8 cellular contexts compared by ENCODE assay signal in the genomic region with DNA sequence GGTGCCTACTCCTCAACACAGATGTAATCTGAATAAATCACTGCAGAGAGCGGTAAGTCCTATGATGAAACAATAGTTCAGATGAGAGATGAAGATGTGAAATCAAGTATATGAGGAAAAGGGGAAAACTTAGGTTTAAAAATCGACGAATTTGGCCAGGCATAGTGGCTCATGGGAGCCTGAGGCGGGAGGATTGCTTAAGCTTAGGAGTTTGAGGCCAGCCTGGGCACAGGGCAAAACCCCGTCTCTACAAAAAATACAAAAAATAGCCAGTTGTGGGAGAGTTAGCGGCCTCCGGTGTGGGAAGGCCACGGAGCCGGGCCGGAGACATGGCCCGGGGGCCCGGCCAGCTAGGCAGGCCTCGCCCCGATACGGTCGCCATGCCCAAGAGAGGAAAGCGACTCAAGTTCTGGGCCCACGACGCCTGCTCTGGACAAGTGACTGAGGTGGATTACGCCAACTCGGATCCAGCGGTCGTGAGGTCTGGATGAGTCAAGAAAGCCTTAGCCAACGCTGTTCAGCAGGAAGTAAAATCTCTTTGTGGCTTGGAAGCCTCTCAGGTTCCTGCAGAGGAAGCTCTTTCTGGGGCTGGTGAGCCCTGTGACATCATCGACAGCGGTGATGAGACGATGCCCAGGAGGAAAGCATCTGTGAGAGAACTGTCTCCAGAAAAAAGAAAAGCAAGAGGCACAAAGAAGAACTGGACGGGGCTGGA.
DNase-seq lines count a peak whose midpoint lies in the region; ATAC-seq and TF ChIP-seq lines count a peak whose summit lies in the region.
"Had no signal": no experiment of that assay in that cellular context is flagged by ENCODE, and none has a peak within 500 bp of the region (broad histone marks: within the 10 kb centered on the region; RNA-seq: fewer than 3 reads in every experiment).

No MANE protein-coding gene starts in this region.

- H3K9ac ChIP-seq in skeletal muscle satellite cell (ENCODE audit: low read depth, low read length) (no peak overlapping the region), mesenchymal stem cell (ENCODE audit: low read length) (no peak overlapping the region)

- no peak overlapping the region for H3K23ac ChIP-seq in mesenchymal stem cell (ENCODE audit: low read length in 2 of 2)

- H4K8ac ChIP-seq in mesenchymal stem cell (ENCODE audit: low read length) = no peak overlapping the region

- H2BK5ac ChIP-seq in mesenchymal stem cell (ENCODE audit: low read depth, low read length, poor library complexity, severe bottlenecking) = no peak overlapping the region

- TF ChIP-seq CTCF in HFFc6 (IDR thresholded peaks at IDR 0.05) = no peak
- no peak for TF ChIP-seq CTCF in choroid plexus epithelial cell (conservative IDR thresholded peaks at IDR 0.05; ENCODE audit: low read depth, low read length)

- no peak for ATAC-seq in HG02588 (IDR thresholded peaks at IDR 0.05; ENCODE audit: unreplicated experiment)
- ATAC-seq: WTC11 had no signal

- H2BK12ac ChIP-seq in mesenchymal stem cell (ENCODE audit: low read length in 2 of 2) = no peak overlapping the region

- peak overlapping the region; percentile 62; the same call in 1 of the 2 replicates for H3K4me3 Mint-ChIP-seq in HFFc6
- H3K4me3 Mint-ChIP-seq: WTC11 had no signal

- peak overlapping the region; percentile 72 for H3K27ac Mint-ChIP-seq in HFFc6
- H3K27ac Mint-ChIP-seq: WTC11 had no signal

- H3K4me1 ChIP-seq in skeletal muscle satellite cell (ENCODE audit: control insufficient read depth, insufficient read depth, low read length) = peaks cover 16% of the 10 kb centered on the region
- H3K4me1 ChIP-seq in mesenchymal stem cell (ENCODE audit: control insufficient read depth, insufficient read depth, low read depth, low read length) = no peaks in the 10 kb centered on the region

- no peak overlapping the region for H2BK15ac ChIP-seq in mesenchymal stem cell (ENCODE audit: low read depth, poor library complexity, severe bottlenecking)

- H3K18ac ChIP-seq in mesenchymal stem cell (ENCODE audit: low read depth in 1 of 2, low read length in 2 of 2) = no peak overlapping the region

- peaks cover 2% of the 10 kb centered on the region for H3K27me3 ChIP-seq in skeletal muscle satellite cell (ENCODE audit: control insufficient read depth, insufficient read depth, low read length)
- no peaks in the 10 kb centered on the region for H3K27me3 ChIP-seq in mesenchymal stem cell (ENCODE audit: control insufficient read depth in 1 of 2, insufficient read depth in 1 of 2, low read length in 2 of 2)

- H3K14ac ChIP-seq in mesenchymal stem cell (ENCODE audit: low read length in 2 of 2) = no peak overlapping the region

- H3K9me3 ChIP-seq in skeletal muscle satellite cell (replicated peaks; ENCODE audit: low read length) (no peaks in the 10 kb centered on the region), mesenchymal stem cell (ENCODE audit: control insufficient read depth, low read length) (no peaks in the 10 kb centered on the region)

- peaks cover 39% of the 10 kb centered on the region for H3K4me1 Mint-ChIP-seq in HFFc6 (ENCODE audit: low read depth)
- H3K4me1 Mint-ChIP-seq: WTC11 had no signal

- H3K27ac ChIP-seq in mesenchymal stem cell (ENCODE audit: low read length, poor library complexity, severe bottlenecking) = no peak overlapping the region

- H2AK5ac ChIP-seq in mesenchymal stem cell (ENCODE audit: low read length, severe bottlenecking) = no peak overlapping the region

- DNase-seq in HFFc6 (peak; percentile 84), SKM-1 (lab: John Stamatoyannopoulos, UW; ENCODE audit: unreplicated experiment) (peak; percentile 85), choroid plexus epithelial cell (ENCODE audit: low read depth) (peak; percentile 90), mesenchymal stem cell (no peak), NCI-H1092 treated with DMSO at 0.1 percent for 48 hours (lab: John Stamatoyannopoulos, UW) (no peak)

- 90% methylated on average over 28 of the region's 28 CpGs for WGBS in mesenchymal stem cell

- no peak overlapping the region for H2AFZ ChIP-seq in mesenchymal stem cell (ENCODE audit: low read depth, low read length)

- H3K4ac ChIP-seq in mesenchymal stem cell (ENCODE audit: low read depth in 1 of 2, low read length in 2 of 2) = no peak overlapping the region

- H3K4me2 ChIP-seq in skeletal muscle satellite cell (ENCODE audit: low read length) (peak overlapping the region; percentile 22), mesenchymal stem cell (ENCODE audit: low read length, poor library complexity, severe bottlenecking) (no peak overlapping the region)

- H4K91ac ChIP-seq in mesenchymal stem cell (ENCODE audit: low read length) = no peak overlapping the region

- H3K4me3 ChIP-seq in choroid plexus epithelial cell (ENCODE audit: low read depth, low read length) = no peak overlapping the region
- H3K4me3 ChIP-seq in skeletal muscle satellite cell (ENCODE audit: low read length) = no peak overlapping the region
- no peak overlapping the region for H3K4me3 ChIP-seq in mesenchymal stem cell (ENCODE audit: insufficient read depth in 1 of 2, low read depth in 1 of 2, low read length in 2 of 2)

- H3K36me3 Mint-ChIP-seq in HFFc6 (ENCODE audit: low read depth) = no peaks in the 10 kb centered on the region
- H3K36me3 Mint-ChIP-seq: WTC11 had no signal

- peaks cover 1% of the 10 kb centered on the region for H3K27me3 Mint-ChIP-seq in HFFc6 (ENCODE audit: insufficient read depth)

- no peaks in the 10 kb centered on the region for H3K9me3 Mint-ChIP-seq in HFFc6

- no peaks in the 10 kb centered on the region for H3K79me1 ChIP-seq in mesenchymal stem cell (replicated peaks; ENCODE audit: low read length, poor library complexity, severe bottlenecking)

- H3K36me3 ChIP-seq in skeletal muscle satellite cell (ENCODE audit: insufficient read depth, low read length) (no peaks in the 10 kb centered on the region), mesenchymal stem cell (ENCODE audit: control insufficient read depth in 1 of 2, insufficient read depth in 2 of 2, low read depth in 1 of 2, low read length in 2 of 2) (no peaks in the 10 kb centered on the region)

- H2BK120ac ChIP-seq in mesenchymal stem cell (ENCODE audit: low read depth, low read length) = no peak overlapping the region

Comparison
In these comparisons a context has a peak if more than half of its experiments do, and no peak if none do; other contexts are left out.
1. DNase-seq: peak in HFFc6 (single experiment), SKM-1 (single experiment) and choroid plexus epithelial cell (single experiment); none in mesenchymal stem cell (single experiment) and NCI-H1092 treated with DMSO at 0.1 percent for 48 hours (single experiment).